Comparison of ENCODE assay signal across 8 cellular contexts in genomic region chr4:181569553-181569952, GRCh38.
DNase-seq lines count a peak whose midpoint lies in the region; FAIRE-seq and TF ChIP-seq lines count a peak whose summit lies in the region.

No MANE protein-coding gene starts in this region.

- H2AFZ ChIP-seq in H9 (ENCODE audit: low read length): no peak overlapping the region

- H3K79me2 ChIP-seq in H9 (ENCODE audit: insufficient read depth, low read length): no peaks in the 10 kb centered on the region

- H4K91ac ChIP-seq in H9 (ENCODE audit: insufficient read length, low read depth, low read length): no peak overlapping the region

- peaks cover 7% of the 10 kb centered on the region in 2 experiments for H3K4me1 Mint-ChIP-seq in H9

- H3K27me3 Mint-ChIP-seq in H9 (ENCODE audit: low read depth): no peaks in the 10 kb centered on the region

- H3K79me1 ChIP-seq in H9 (ENCODE audit: insufficient read depth, low read depth, low read length, poor library complexity, severe bottlenecking): no peaks in the 10 kb centered on the region

- no peak overlapping the region for H3K4me2 ChIP-seq in H9 (ENCODE audit: insufficient read depth, insufficient read length, low read length)

- H4K8ac ChIP-seq in H9 (replicated peaks; ENCODE audit: insufficient read length, low read depth, low read length): no peak overlapping the region

- no peaks in the 10 kb centered on the region for H4K20me1 ChIP-seq in H9 (ENCODE audit: control insufficient read depth, insufficient read depth, insufficient read length)

- no peak overlapping the region for H2BK20ac ChIP-seq in H9 (ENCODE audit: low read depth, low read length, poor library complexity, severe bottlenecking)

- H2AK5ac ChIP-seq in H9 (ENCODE audit: insufficient read length, low read length): no peak overlapping the region

- WGBS in H9 (ENCODE audit: extremely low coverage, insufficient read length, low lambda C conversion rate): no CpG with 5 or more reads among the region's 2 CpGs

- no peak overlapping the region for H3K9ac ChIP-seq in H9 (ENCODE audit: extremely low read depth, insufficient read length, low read length)

- no peak overlapping the region for H2BK12ac ChIP-seq in H9 (ENCODE audit: insufficient read length, low read depth, low read length)

- no peak overlapping the region for H3K14ac ChIP-seq in H9 (ENCODE audit: insufficient read depth, low read length)

- H3K9me3 ChIP-seq in H9 (ENCODE audit: control insufficient read depth, low read depth, low read length): no peaks in the 10 kb centered on the region

- TF ChIP-seq CTCF in H9 (conservative IDR thresholded peaks at IDR 0.05) (peak; percentile 67), epithelial cell of proximal tubule (conservative IDR thresholded peaks at IDR 0.05; ENCODE audit: low read depth, low read length) (peak; percentile 66)

- no peak overlapping the region for H3K27ac ChIP-seq in H9 (ENCODE audit: insufficient read length, low read depth, low read length)

- H3K4me3 ChIP-seq in epithelial cell of proximal tubule (ENCODE audit: low read depth, low read length): no peak overlapping the region

- H3K27me3 ChIP-seq in H9 (ENCODE audit: insufficient read depth, low read length): no peaks in the 10 kb centered on the region

- H3K4me1 ChIP-seq in H9 (ENCODE audit: insufficient read depth, low read length): no peaks in the 10 kb centered on the region

- H3K4ac ChIP-seq in H9 (ENCODE audit: low read depth, low read length): no peak overlapping the region

- no peak overlapping the region for H3K23ac ChIP-seq in H9 (ENCODE audit: insufficient read length, low read depth, low read length)

- H4K5ac ChIP-seq in H9 (ENCODE audit: insufficient read length, low read depth, low read length): no peak overlapping the region

- H3K18ac ChIP-seq in H9 (ENCODE audit: insufficient read length, low read depth, low read length): no peak overlapping the region

- no peak overlapping the region for H2BK5ac ChIP-seq in H9 (ENCODE audit: insufficient read length, low read length)

- no peak overlapping the region for H3K4me3 Mint-ChIP-seq in H9

- DNase-seq in H9: no peak
- peak; percentile 22 for DNase-seq in NCI-H226
- peak; percentile 4 for DNase-seq in epithelial cell of proximal tubule (ENCODE audit: low read depth)
- peak; percentile 30 for DNase-seq in renal cortical epithelial cell (ENCODE audit: low read depth)
- DNase-seq in GM19240 (ENCODE audit: insufficient read length, low spot score): no peak
- no peak for DNase-seq in NCI-H510A (lab: John Stamatoyannopoulos, UW)
- DNase-seq in OCI-M2 (lab: John Stamatoyannopoulos, UW; ENCODE audit: unreplicated experiment): no peak

- peak; percentile 63 for FAIRE-seq in G401.6 (lab: Jason Lieb, UNC)

- H3K56ac ChIP-seq in H9 (ENCODE audit: insufficient read length, low read depth, low read length): no peak overlapping the region

- no peak overlapping the region for H2BK15ac ChIP-seq in H9 (ENCODE audit: low read depth, low read length)

- no peaks in the 10 kb centered on the region for H3K23me2 ChIP-seq in H9 (ENCODE audit: insufficient read length, low read depth, low read length, poor library complexity, severe bottlenecking)

- no peak overlapping the region for H2BK120ac ChIP-seq in H9 (ENCODE audit: low read depth, low read length, poor library complexity, severe bottlenecking)

- no peak overlapping the region for H3T11ph ChIP-seq in H9 (ENCODE audit: low read length)

- H3K27ac Mint-ChIP-seq in H9: no peak overlapping the region

- no peaks in the 10 kb centered on the region for H3K9me3 Mint-ChIP-seq in H9

- no peaks in the 10 kb centered on the region for H3K36me3 Mint-ChIP-seq in H9 (ENCODE audit: insufficient read depth in 1 of 3, low read depth in 3 of 3)

Comparison
In these comparisons a context has a peak if more than half of its experiments do, and no peak if none do; other contexts are left out.
1. DNase-seq: peak in NCI-H226 (single experiment), epithelial cell of proximal tubule (single experiment) and renal cortical epithelial cell (single experiment); none in H9 (single experiment), GM19240 (single experiment), NCI-H510A (single experiment) and OCI-M2 (single experiment).